ENCODE assay signal across 15 cellular contexts in the genomic region with DNA sequence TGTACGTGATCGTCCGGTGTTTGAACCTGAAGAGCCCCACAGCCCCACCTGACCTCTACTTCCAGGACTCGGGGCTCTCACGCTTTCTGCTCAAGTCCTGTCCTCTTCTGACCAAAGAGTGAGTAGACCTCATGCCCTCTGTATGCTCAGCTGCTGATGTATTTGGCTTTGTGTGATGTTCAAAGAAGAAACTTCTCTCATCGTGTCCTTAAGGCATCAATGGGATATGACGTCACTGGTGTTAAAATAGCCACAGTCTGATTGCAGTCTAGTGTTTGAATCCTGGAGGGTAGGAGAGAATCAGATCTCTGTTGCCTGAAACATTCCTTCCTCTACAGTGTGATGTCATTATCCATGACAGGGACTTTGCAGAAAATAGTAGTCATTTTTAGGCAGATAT. TPM values are rescaled to one million over a fixed set of nuclear protein-coding genes. Genes with fewer than 3 reads are reported as not detected.
DNase-seq lines count a peak whose midpoint lies in the region; ATAC-seq and TF ChIP-seq lines count a peak whose summit lies in the region.
"Had no signal": no experiment of that assay in that cellular context is flagged by ENCODE, and none has a peak within 500 bp of the region (broad histone marks: within the 10 kb centered on the region; RNA-seq: fewer than 3 reads in every experiment).

No MANE protein-coding gene starts in this region.

- no peak for TF ChIP-seq EP300 in esophagus muscularis mucosa (IDR thresholded peaks at IDR 0.05)

- peak; percentile 16 for DNase-seq in DMS79 (lab: John Stamatoyannopoulos, UW)
- peak; percentile 51 for DNase-seq in NCI-H748 treated with DMSO at 0.1 percent for 48 hours (lab: John Stamatoyannopoulos, UW)
- no peak for DNase-seq in esophagus muscularis mucosa (ENCODE audit: extremely low spot score)
- DNase-seq in osteocyte (ENCODE audit: extremely low spot score, unreplicated experiment) = no peak
- no peak for DNase-seq in activated CD4-positive, alpha-beta T cell treated with anti-CD3 and anti-CD28 coated beads, Interleukin-2, amount 10 ng/mL, durations not matched to agents 7 days and 5 days
- DNase-seq in NCI-H2171 (lab: John Stamatoyannopoulos, UW) = no peak
- no peak for DNase-seq in NCI-H524 (lab: John Stamatoyannopoulos, UW)
- DNase-seq: activated T-cell treated with anti-CD3 and anti-CD28 coated beads, Interleukin-2, amount 50 U/mL, for 1 hour; effector memory CD4-positive, alpha-beta T cell; NCI-H1694 treated with DMSO at 0.1 percent for 48 hours; T-helper 2 cell had no signal

- TF ChIP-seq POLR2A in esophagus muscularis mucosa (IDR thresholded peaks at IDR 0.05; ENCODE audit: low read depth) = no peak

- H3K36me3 Mint-ChIP-seq in osteocyte (ENCODE audit: unreplicated experiment) = peaks cover 25% of the 10 kb centered on the region
- H3K36me3 Mint-ChIP-seq in activated CD4-positive, alpha-beta T cell treated with anti-CD3 and anti-CD28 coated beads, Interleukin-2, amount 10 ng/mL, durations not matched to agents 7 days and 5 days (ENCODE audit: low read depth) = peaks cover 28% of the 10 kb centered on the region

- no peaks in the 10 kb centered on the region for H3K9me3 ChIP-seq in esophagus muscularis mucosa
- H3K9me3 ChIP-seq: BLaER1 treated with 17β-estradiol and CSF1 and Interleukin-3, amounts not matched to agents 10 nM and 100 nM had no signal

- peaks cover 6 to 60% (median 29%) of the 10 kb centered on the region in 4 donors for H3K36me3 ChIP-seq in esophagus muscularis mucosa

- H3K27ac Mint-ChIP-seq in osteocyte (ENCODE audit: unreplicated experiment) = peak overlapping the region; percentile 57
- H3K27ac Mint-ChIP-seq in activated CD4-positive, alpha-beta T cell treated with anti-CD3 and anti-CD28 coated beads, Interleukin-2, amount 10 ng/mL, durations not matched to agents 7 days and 5 days = no peak overlapping the region
- H3K27ac Mint-ChIP-seq: stimulated activated naive CD8-positive, alpha-beta T cell treated with anti-CD3 and anti-CD28 coated beads, Interleukin-15, Interleukin-2, amounts not matched to agents 100 ng/mL and 50 ng/mL, for 24 hours had no signal

- H3K27ac ChIP-seq in esophagus muscularis mucosa (replicated peaks in 1 of 4) = peak overlapping the region; percentile 84 to 89 (median 88)
- H3K27ac ChIP-seq: BLaER1 treated with 17β-estradiol and CSF1 and Interleukin-3, amounts not matched to agents 10 nM and 100 nM; HL-60 had no signal

- POLR2A ChIA-PET in activated CD4-positive, alpha-beta T cell treated with anti-CD3 and anti-CD28 coated beads, Interleukin-2, amount 10 ng/mL, durations not matched to agents 7 days and 5 days (lab: Charles Lee) = no interaction called here

- CTCF ChIA-PET in activated CD4-positive, alpha-beta T cell treated with anti-CD3 and anti-CD28 coated beads, Interleukin-2, amount 10 ng/mL, durations not matched to agents 7 days and 5 days (lab: Charles Lee) = interaction anchor here (1.0 kb wide), 1 partner anchor 25 kb away, joined by 4 read pairs; no protein-coding TSS in a partner anchor

- H3K27me3 Mint-ChIP-seq in osteocyte (ENCODE audit: unreplicated experiment) = no peaks in the 10 kb centered on the region
- H3K27me3 Mint-ChIP-seq in activated CD4-positive, alpha-beta T cell treated with anti-CD3 and anti-CD28 coated beads, Interleukin-2, amount 10 ng/mL, durations not matched to agents 7 days and 5 days = no peaks in the 10 kb centered on the region
- H3K27me3 Mint-ChIP-seq: stimulated activated naive CD8-positive, alpha-beta T cell treated with anti-CD3 and anti-CD28 coated beads, Interleukin-15, Interleukin-2, amounts not matched to agents 100 ng/mL and 50 ng/mL, for 24 hours had no signal

- no peaks in the 10 kb centered on the region for H3K27me3 ChIP-seq in esophagus muscularis mucosa
- H3K27me3 ChIP-seq: BLaER1 treated with 17β-estradiol and CSF1 and Interleukin-3, amounts not matched to agents 10 nM and 100 nM had no signal

- TF ChIP-seq CTCF in esophagus muscularis mucosa (IDR thresholded peaks at IDR 0.05) (no peak), osteocyte (IDR thresholded peaks at IDR 0.05) (no peak)

- peaks cover 88% of the 10 kb centered on the region for H3K4me1 Mint-ChIP-seq in osteocyte (ENCODE audit: unreplicated experiment)
- H3K4me1 Mint-ChIP-seq in activated CD4-positive, alpha-beta T cell treated with anti-CD3 and anti-CD28 coated beads, Interleukin-2, amount 10 ng/mL, durations not matched to agents 7 days and 5 days = peaks cover 6% of the 10 kb centered on the region

- intact Hi-C loops in esophagus muscularis mucosa (cut with DNase I) = no loop called here

- 74% methylated on average over 7 of the region's 7 CpGs for WGBS in esophagus muscularis mucosa

- peaks cover 87 to 100% (median 100%) of the 10 kb centered on the region in 4 donors for H3K4me1 ChIP-seq in esophagus muscularis mucosa

- H3K4me3 Mint-ChIP-seq in osteocyte (ENCODE audit: unreplicated experiment) = no peak overlapping the region
- H3K4me3 Mint-ChIP-seq in activated CD4-positive, alpha-beta T cell treated with anti-CD3 and anti-CD28 coated beads, Interleukin-2, amount 10 ng/mL, durations not matched to agents 7 days and 5 days = no peak overlapping the region
- H3K4me3 Mint-ChIP-seq: stimulated activated naive CD8-positive, alpha-beta T cell treated with anti-CD3 and anti-CD28 coated beads, Interleukin-15, Interleukin-2, amounts not matched to agents 100 ng/mL and 50 ng/mL, for 24 hours had no signal

- H3K4me3 ChIP-seq in esophagus muscularis mucosa = no peak overlapping the region
- H3K4me3 ChIP-seq: BLaER1 treated with 17β-estradiol and CSF1 and Interleukin-3, amounts not matched to agents 10 nM and 100 nM had no signal

- H3K9me3 Mint-ChIP-seq in osteocyte (ENCODE audit: unreplicated experiment) = no peaks in the 10 kb centered on the region
- no peaks in the 10 kb centered on the region for H3K9me3 Mint-ChIP-seq in activated CD4-positive, alpha-beta T cell treated with anti-CD3 and anti-CD28 coated beads, Interleukin-2, amount 10 ng/mL, durations not matched to agents 7 days and 5 days
- H3K9me3 Mint-ChIP-seq: stimulated activated naive CD8-positive, alpha-beta T cell treated with anti-CD3 and anti-CD28 coated beads, Interleukin-15, Interleukin-2, amounts not matched to agents 100 ng/mL and 50 ng/mL, for 24 hours had no signal

- no peak for ATAC-seq in HG02870 (IDR thresholded peaks at IDR 0.05; ENCODE audit: unreplicated experiment)

RNA-seq across cellular contexts. Expression of gene ABHD2, which starts 28.1 kb away (rescaled TPM):
- total RNA-seq in esophagus muscularis mucosa = 10 to 100 TPM; 49.8 to 82.3 (median 72.1) TPM
- 85.7 and 92.2 TPM in 2 replicates for total RNA-seq in osteocyte
- total RNA-seq in activated CD4-positive, alpha-beta T cell treated with anti-CD3 and anti-CD28 coated beads, Interleukin-2, amount 10 ng/mL, durations not matched to agents 7 days and 5 days = 10 to 100 TPM; 79.7 to 89.0 TPM

Comparison
In these comparisons a context has a peak if more than half of its experiments do, and no peak if none do; other contexts are left out.
1. DNase-seq: peak in DMS79 (single experiment) and NCI-H748 treated with DMSO at 0.1 percent for 48 hours (single experiment); none in esophagus muscularis mucosa (single experiment), osteocyte (single experiment), activated CD4-positive, alpha-beta T cell treated with anti-CD3 and anti-CD28 coated beads, Interleukin-2, amount 10 ng/mL, durations not matched to agents 7 days and 5 days (single experiment), NCI-H2171 (single experiment) and NCI-H524 (0 of 2).